10 cellular contexts compared by ENCODE assay signal in the genomic region with DNA sequence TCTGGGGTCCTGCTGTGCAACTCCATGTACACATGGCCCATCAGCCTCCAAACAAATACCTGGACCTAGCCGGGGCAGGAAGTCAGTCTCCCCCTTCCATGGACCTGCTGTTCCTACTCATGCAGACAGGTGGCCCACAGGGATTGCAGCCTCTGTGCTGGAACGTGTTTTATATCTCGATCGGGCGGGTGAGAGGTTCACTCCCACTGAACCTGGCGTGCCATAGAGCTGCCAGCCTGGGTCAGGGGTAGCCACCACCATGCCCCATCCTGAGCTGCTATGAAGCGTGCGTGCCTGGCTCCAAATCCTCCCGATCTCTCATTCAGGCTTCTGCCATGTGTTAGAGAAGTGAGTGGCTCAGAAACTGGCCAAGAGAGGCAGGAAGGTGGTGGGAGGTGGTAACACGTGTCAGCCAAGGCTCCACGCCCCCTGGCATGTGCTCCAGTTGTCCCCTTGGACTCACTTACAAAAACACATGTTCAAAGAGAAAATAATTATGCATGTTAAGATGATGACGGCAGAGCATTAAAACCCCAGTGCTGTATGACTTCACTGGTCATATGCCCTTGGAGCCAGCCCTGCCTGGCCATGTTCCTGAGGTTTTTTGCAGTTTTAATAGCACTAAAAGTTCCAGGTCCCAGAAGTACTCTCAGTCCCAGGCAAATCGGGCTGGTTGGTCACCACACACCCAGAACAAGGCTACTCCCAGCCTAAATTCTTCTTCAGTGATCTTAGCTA. TPM values are rescaled to one million over a fixed set of nuclear protein-coding genes. Genes with fewer than 3 reads are reported as not detected.
DNase-seq lines count a peak whose midpoint lies in the region; ATAC-seq and TF ChIP-seq lines count a peak whose summit lies in the region.
"Had no signal": no experiment of that assay in that cellular context is flagged by ENCODE, and none has a peak within 500 bp of the region (broad histone marks: within the 10 kb centered on the region; RNA-seq: fewer than 3 reads in every experiment).

No MANE protein-coding gene starts in this region.

- H4K20me1 ChIP-seq in MM.1S (ENCODE audit: insufficient read depth, low read length) = no peaks in the 10 kb centered on the region

- H3K27ac Mint-ChIP-seq in nephron = peak overlapping the region; percentile 41 to 74 (median 63)
- no peak overlapping the region for H3K27ac Mint-ChIP-seq in activated CD4-positive, alpha-beta memory T cell treated with anti-CD3 and anti-CD28 coated beads, Interleukin-2, amount 10 ng/mL, durations not matched to agents 7 days and 5 days

- no peaks in the 10 kb centered on the region for H3K27me3 ChIP-seq in BE2C
- no peaks in the 10 kb centered on the region for H3K27me3 ChIP-seq in esophagus muscularis mucosa
- no peaks in the 10 kb centered on the region for H3K27me3 ChIP-seq in MM.1S (replicated peaks; ENCODE audit: insufficient read depth, low read length)

- DNase-seq in BE2C (no peak), NCI-H226 (peak; percentile 59), esophagus muscularis mucosa (ENCODE audit: extremely low spot score) (no peak), NOMO-1 treated with DMSO at 0.1 percent for 48 hours (lab: John Stamatoyannopoulos, UW; ENCODE audit: unreplicated experiment) (no peak), MM.1S (no peak)
- DNase-seq in activated CD4-positive, alpha-beta memory T cell treated with anti-CD3 and anti-CD28 coated beads, Interleukin-2, amount 10 ng/mL, durations not matched to agents 7 days and 5 days = no peak
- DNase-seq: activated CD8-positive, alpha-beta memory T cell treated with anti-CD3 and anti-CD28 coated beads for 24 hours had no signal

- H3K9me2 ChIP-seq in MM.1S (replicated peaks; ENCODE audit: insufficient read depth, low read length) = no peaks in the 10 kb centered on the region

- POLR2A ChIA-PET in activated CD4-positive, alpha-beta memory T cell treated with anti-CD3 and anti-CD28 coated beads, Interleukin-2, amount 10 ng/mL, durations not matched to agents 7 days and 5 days (lab: Charles Lee) = interaction anchor here (0.6 kb wide), 1 partner anchor 31 kb away, joined by 3 read pairs; a partner anchor contains a TSS

- no peak overlapping the region for H3K4me3 ChIP-seq in BE2C (ENCODE audit: low read depth, low read length)
- no peak overlapping the region for H3K4me3 ChIP-seq in esophagus muscularis mucosa
- H3K4me3 ChIP-seq in MM.1S (ENCODE audit: low read length) = no peak overlapping the region

- ATAC-seq in HG03342 (IDR thresholded peaks at IDR 0.05; ENCODE audit: unreplicated experiment) = no peak

- intact Hi-C loops in esophagus muscularis mucosa (cut with DNase I) = loop anchor here (5.0 kb wide), 2 partner anchors 63 to 268 kb away; no protein-coding TSS in a partner anchor

- peaks cover 65% of the 10 kb centered on the region for H3K36me3 Mint-ChIP-seq in nephron (ENCODE audit: low read depth)
- peaks cover 65% of the 10 kb centered on the region for H3K36me3 Mint-ChIP-seq in activated CD4-positive, alpha-beta memory T cell treated with anti-CD3 and anti-CD28 coated beads, Interleukin-2, amount 10 ng/mL, durations not matched to agents 7 days and 5 days (ENCODE audit: low read depth)
- H3K36me3 Mint-ChIP-seq: IgD-negative memory B cell had no signal

- H2AFZ ChIP-seq in MM.1S (ENCODE audit: low read length) = no peak overlapping the region

- H3K4me3 Mint-ChIP-seq in nephron = peak overlapping the region in 1 of 3 experiments; percentile 21
- no peak overlapping the region for H3K4me3 Mint-ChIP-seq in activated CD4-positive, alpha-beta memory T cell treated with anti-CD3 and anti-CD28 coated beads, Interleukin-2, amount 10 ng/mL, durations not matched to agents 7 days and 5 days

- TF ChIP-seq EP300 in esophagus muscularis mucosa (IDR thresholded peaks at IDR 0.05) = no peak

- CTCF ChIA-PET in activated CD4-positive, alpha-beta memory T cell treated with anti-CD3 and anti-CD28 coated beads, Interleukin-2, amount 10 ng/mL, durations not matched to agents 7 days and 5 days (lab: Charles Lee) = interaction anchor here (0.7 to 1.6 kb wide), 3 partner anchors 14 to 112 kb away, joined by 3 read pairs; no protein-coding TSS in a partner anchor

- no peak overlapping the region for H3K9ac ChIP-seq in MM.1S (ENCODE audit: low read length)

- TF ChIP-seq CTCF in BE2C (IDR thresholded peaks at IDR 0.05; ENCODE audit: low read depth, low read length) (peak; percentile 56), esophagus muscularis mucosa (IDR thresholded peaks at IDR 0.05) (peak; percentile 35 to 58 (median 39)), nephron (IDR thresholded peaks at IDR 0.05; ENCODE audit: unreplicated experiment in 3 of 3) (peak; percentile 40 to 51 (median 47)), MM.1S (IDR thresholded peaks at IDR 0.05; ENCODE audit: low read length) (no peak)

- peaks cover 30% of the 10 kb centered on the region for H3K4me1 Mint-ChIP-seq in nephron
- peaks cover 34% of the 10 kb centered on the region for H3K4me1 Mint-ChIP-seq in activated CD4-positive, alpha-beta memory T cell treated with anti-CD3 and anti-CD28 coated beads, Interleukin-2, amount 10 ng/mL, durations not matched to agents 7 days and 5 days

- H3K27me3 Mint-ChIP-seq in nephron (ENCODE audit: low read depth) = no peaks in the 10 kb centered on the region
- no peaks in the 10 kb centered on the region for H3K27me3 Mint-ChIP-seq in activated CD4-positive, alpha-beta memory T cell treated with anti-CD3 and anti-CD28 coated beads, Interleukin-2, amount 10 ng/mL, durations not matched to agents 7 days and 5 days
- H3K27me3 Mint-ChIP-seq: IgD-negative memory B cell had no signal

- TF ChIP-seq POLR2A in esophagus muscularis mucosa (IDR thresholded peaks at IDR 0.05; ENCODE audit: low read depth) = no peak

- H3K27ac ChIP-seq in esophagus muscularis mucosa (replicated peaks in 1 of 4) (peak overlapping the region; percentile 58 to 70 (median 60)), MM.1S (ENCODE audit: low read length) (no peak overlapping the region)

- H3K79me2 ChIP-seq in MM.1S (ENCODE audit: low read length) = no peaks in the 10 kb centered on the region

- H3K4me1 ChIP-seq in BE2C (no peaks in the 10 kb centered on the region), esophagus muscularis mucosa (peaks cover 23 to 63% (median 60%) of the 10 kb centered on the region in 4 donors), MM.1S (ENCODE audit: low read length) (no peaks in the 10 kb centered on the region)

- no peaks in the 10 kb centered on the region for H3F3A ChIP-seq in MM.1S (ENCODE audit: insufficient read depth, low read length)

- H3K9me3 ChIP-seq in BE2C (no peaks in the 10 kb centered on the region), esophagus muscularis mucosa (no peaks in the 10 kb centered on the region), MM.1S (replicated peaks; ENCODE audit: insufficient read depth, low read length) (no peaks in the 10 kb centered on the region)

- 52% methylated on average over 13 of the region's 13 CpGs for WGBS in esophagus muscularis mucosa

- H3K9me3 Mint-ChIP-seq in nephron = no peaks in the 10 kb centered on the region
- H3K9me3 Mint-ChIP-seq in activated CD4-positive, alpha-beta memory T cell treated with anti-CD3 and anti-CD28 coated beads, Interleukin-2, amount 10 ng/mL, durations not matched to agents 7 days and 5 days = no peaks in the 10 kb centered on the region
- H3K9me3 Mint-ChIP-seq: IgD-negative memory B cell had no signal

- no peak overlapping the region for H3K4me2 ChIP-seq in MM.1S (ENCODE audit: low read depth, low read length)

- peaks cover 46% of the 10 kb centered on the region for H3K36me3 ChIP-seq in BE2C
- H3K36me3 ChIP-seq in esophagus muscularis mucosa = peaks cover 4 to 79% (median 50%) of the 10 kb centered on the region in 4 donors
- no peaks in the 10 kb centered on the region for H3K36me3 ChIP-seq in MM.1S (replicated peaks; ENCODE audit: insufficient read depth, low read length)

RNA-seq across cellular contexts. Expression of a gene that starts 30.6 kb away (rescaled TPM):
- polyA plus RNA-seq in BE2C (2012; ENCODE audit: insufficient read depth, insufficient read length, low read depth) = 5.9 TPM
- 100 to 1,000 TPM in 1 of 4 donors, 10 to 100 TPM in 3; 56.1 to 114 (median 74.9) TPM for total RNA-seq in esophagus muscularis mucosa
- 100 to 1,000 TPM; 257 to 273 TPM for total RNA-seq in activated CD4-positive, alpha-beta memory T cell treated with anti-CD3 and anti-CD28 coated beads, Interleukin-2, amount 10 ng/mL, durations not matched to agents 7 days and 5 days

RNA-seq across cellular contexts. Expression of a gene that starts 41.5 kb away (rescaled TPM):
- 455 TPM for polyA plus RNA-seq in BE2C (2012; ENCODE audit: insufficient read depth, insufficient read length, low read depth)
- total RNA-seq in esophagus muscularis mucosa = 100 to 1,000 TPM; 371 to 476 (median 392) TPM
- total RNA-seq in activated CD4-positive, alpha-beta memory T cell treated with anti-CD3 and anti-CD28 coated beads, Interleukin-2, amount 10 ng/mL, durations not matched to agents 7 days and 5 days = 100 to 1,000 TPM; 278 to 280 TPM
